23 cellular contexts compared by ENCODE assay signal in the genomic region with DNA sequence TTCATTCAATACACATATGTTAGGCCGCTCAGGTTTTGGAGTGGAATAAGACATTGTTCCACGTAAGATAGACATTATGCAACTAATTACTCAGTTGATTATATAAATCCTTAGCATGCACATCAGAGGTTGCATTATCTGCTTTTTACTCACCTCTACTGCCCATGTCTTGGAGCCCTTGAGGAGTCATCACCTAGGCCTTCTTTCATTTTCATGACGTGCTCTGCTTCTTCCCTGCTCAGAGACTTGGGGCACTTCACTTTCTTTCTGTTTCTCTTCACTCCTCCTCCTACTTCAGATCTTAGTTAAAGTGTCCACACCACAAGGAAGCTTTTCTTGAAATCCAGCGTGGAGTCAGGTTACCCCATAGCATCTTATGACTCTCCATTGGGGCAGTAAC.
"Had no signal": no experiment of that assay in that cellular context is flagged by ENCODE, and none has a peak within 500 bp of the region (broad histone marks: within the 10 kb centered on the region; RNA-seq: fewer than 3 reads in every experiment).

No MANE protein-coding gene starts in this region.

- H3K27me3 ChIP-seq: adrenal gland, ascending aorta, brain microvascular endothelial cell, colonic mucosa, dorsolateral prefrontal cortex, heart left ventricle, testis, upper lobe of left lung had no signal

- H3K4me1 ChIP-seq: adrenal gland, ascending aorta, colonic mucosa, heart left ventricle, testis, upper lobe of left lung had no signal

- H3K4me3 ChIP-seq: adrenal gland, ascending aorta, colonic mucosa, dorsolateral prefrontal cortex, heart left ventricle, mucosa of descending colon, testis, upper lobe of left lung had no signal

- H3K27ac ChIP-seq: adrenal gland, ascending aorta, brain microvascular endothelial cell, colonic mucosa, dorsolateral prefrontal cortex, heart left ventricle, testis, upper lobe of left lung had no signal

- H3K27ac Mint-ChIP-seq: activated naive CD8-positive, alpha-beta T cell; activated T-cell treated with anti-CD3 and anti-CD28 coated beads, Interleukin-2, amount 50 U/mL, for 24 hours; activated T-helper 2 cell treated with anti-CD3 and anti-CD28 coated beads, Interferon-gamma antibody, Interleukin-2, Interleukin-4, amounts not matched to agents 10 μg/mL and 5 μg/mL and 100 μg/mL, durations not matched to agents 14 hours and 24 hours and 36 hours; effector memory CD8-positive, alpha-beta T cell; stimulated activated naive B cell treated with anti-CD40 and anti-IgM and Interleukin-4, amounts not matched to agents 10 μg/mL and 1 μg/mL and 100 μg/mL, for 72 hours had no signal

- H3K9me3 Mint-ChIP-seq: activated T-cell treated with anti-CD3 and anti-CD28 coated beads, Interleukin-2, amount 50 U/mL, for 24 hours; activated T-helper 2 cell treated with anti-CD3 and anti-CD28 coated beads, Interferon-gamma antibody, Interleukin-2, Interleukin-4, amounts not matched to agents 10 μg/mL and 5 μg/mL and 100 μg/mL, durations not matched to agents 14 hours and 24 hours and 36 hours; neural crest cell; stimulated activated naive B cell treated with anti-CD40 and anti-IgM and Interleukin-4, amounts not matched to agents 10 μg/mL and 1 μg/mL and 100 μg/mL, for 72 hours had no signal

- H3K9me3 ChIP-seq: adrenal gland, ascending aorta, colonic mucosa, heart left ventricle, mucosa of descending colon, testis, upper lobe of left lung had no signal

- H3K4me1 Mint-ChIP-seq: stimulated activated naive B cell treated with anti-CD40 and anti-IgM and Interleukin-4, amounts not matched to agents 10 μg/mL and 1 μg/mL and 100 μg/mL, for 72 hours had no signal

- FAIRE-seq: endothelial cell of umbilical vein, small intestine had no signal

- H3K4me3 Mint-ChIP-seq: activated naive CD8-positive, alpha-beta T cell; activated T-cell treated with anti-CD3 and anti-CD28 coated beads, Interleukin-2, amount 50 U/mL, for 24 hours; effector memory CD8-positive, alpha-beta T cell; neural crest cell; stimulated activated naive B cell treated with anti-CD40 and anti-IgM and Interleukin-4, amounts not matched to agents 10 μg/mL and 1 μg/mL and 100 μg/mL, for 72 hours had no signal

- ATAC-seq: effector memory CD8-positive, alpha-beta T cell; heart left ventricle; left cardiac atrium; mucosa of descending colon; sciatic nerve; stimulated activated naive B cell treated with anti-CD40 and anti-IgM and Interleukin-4, amounts not matched to agents 10 μg/mL and 1 μg/mL and 100 μg/mL, for 72 hours had no signal

- DNase-seq: activated naive CD4-positive, alpha-beta T cell; activated T-cell treated with anti-CD3 and anti-CD28 coated beads, Interleukin-2, amount 50 U/mL, for 24 hours; adrenal gland; brain microvascular endothelial cell; colonic mucosa; dorsolateral prefrontal cortex; effector memory CD8-positive, alpha-beta T cell; heart left ventricle; islet precursor cell; left cardiac atrium; mesendoderm; mucosa of descending colon; small intestine; stimulated activated naive B cell treated with anti-CD40 and anti-IgM and Interleukin-4, amounts not matched to agents 10 μg/mL and 1 μg/mL and 100 μg/mL, for 72 hours; T-helper 9 cell; testis; upper lobe of left lung had no signal

- H3K36me3 Mint-ChIP-seq: activated naive CD8-positive, alpha-beta T cell; stimulated activated naive B cell treated with anti-CD40 and anti-IgM and Interleukin-4, amounts not matched to agents 10 μg/mL and 1 μg/mL and 100 μg/mL, for 72 hours had no signal

- H3K27me3 Mint-ChIP-seq: activated naive CD8-positive, alpha-beta T cell; activated T-cell treated with anti-CD3 and anti-CD28 coated beads, Interleukin-2, amount 50 U/mL, for 24 hours; effector memory CD8-positive, alpha-beta T cell had no signal

- H3K36me3 ChIP-seq: adrenal gland, ascending aorta, brain microvascular endothelial cell, colonic mucosa, heart left ventricle, upper lobe of left lung had no signal
